Comparison of ENCODE assay signal across 19 cellular contexts in the genomic region with DNA sequence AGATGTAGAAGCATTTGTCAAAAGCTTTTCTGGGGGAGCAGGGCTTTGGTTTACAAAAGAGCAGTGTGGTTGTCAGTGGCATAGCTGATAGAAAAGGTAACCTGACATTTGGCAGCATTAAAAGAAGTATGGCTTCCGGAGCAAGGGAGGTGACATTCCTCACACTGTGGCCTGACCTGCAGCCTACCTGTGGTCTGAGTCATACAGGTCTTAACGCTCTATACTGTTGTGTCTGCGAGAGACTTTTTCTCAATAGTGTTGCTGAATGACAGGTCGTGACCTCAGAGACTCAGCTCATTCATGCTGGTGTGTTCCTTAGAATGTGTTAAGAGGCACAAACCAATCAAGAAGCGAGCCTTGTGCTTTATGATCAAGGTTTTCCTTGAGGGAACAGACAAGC. TPM values are rescaled to one million over a fixed set of nuclear protein-coding genes. Genes with fewer than 3 reads are reported as not detected.
DNase-seq lines count a peak whose midpoint lies in the region; ATAC-seq lines count a peak whose summit lies in the region.
"Had no signal": no experiment of that assay in that cellular context is flagged by ENCODE, and none has a peak within 500 bp of the region (broad histone marks: within the 10 kb centered on the region; RNA-seq: fewer than 3 reads in every experiment).

No MANE protein-coding gene starts in this region.

- peak; percentile 91 for ATAC-seq in esophagus mucosa
- no peak for ATAC-seq in GM21619 (IDR thresholded peaks at IDR 0.05; ENCODE audit: unreplicated experiment)

- H3K27ac ChIP-seq in angular gyrus (ENCODE audit: low read depth, low read length): peak overlapping the region; percentile 71
- H3K27ac ChIP-seq: KMS-11 had no signal

- in situ Hi-C loops in KBM-7 (cut with MboI; ENCODE audit: low pct_unique_long_range_greater_than_20kb, low sequenced_read_pairs): no loop called here

- DNase-seq in HT-29 (ENCODE audit: low spot score) (peak; percentile 72), renal cortical epithelial cell (ENCODE audit: low read depth) (peak; percentile 40), mucosa of gallbladder (ENCODE audit: low spot score) (no peak), KBM-7 (no peak)
- DNase-seq: AML-193, Caco-2, HCEC 1CT, MG63, NCI-H1092 treated with DMSO at 0.1 percent for 48 hours, NCI-H1694, NCI-H2107, NCI-H226, NCI-H526 treated with DMSO at 0.1 percent for 48 hours had no signal

RNA-seq across cellular contexts. Expression of a gene that starts 19.3 kb away (rescaled TPM):
- 59.1 and 60.3 TPM in 2 replicates for total RNA-seq in HT-29 (2014; rRNA removed; shearing (Covaris generic))
- total RNA-seq in esophagus mucosa: 108 TPM
- 24.7 and 33.1 TPM in 2 replicates for total RNA-seq in renal cortical epithelial cell
- 12.8 TPM for total RNA-seq in mucosa of gallbladder

RNA-seq across cellular contexts. Expression of a gene that starts 37.6 kb away (rescaled TPM):
- 4.1 and 10.2 TPM in 2 replicates for total RNA-seq in HT-29 (2014; rRNA removed; shearing (Covaris generic))
- total RNA-seq in esophagus mucosa (0.76 TPM), renal cortical epithelial cell (not detected in 2 replicates), mucosa of gallbladder (22.1 TPM)
- total RNA-seq: A673, OCI-LY7 had no signal

Comparison
In these comparisons a context has a peak if more than half of its experiments do, and no peak if none do; other contexts are left out.
1. DNase-seq: peak in HT-29 (single experiment) and renal cortical epithelial cell (single experiment); none in mucosa of gallbladder (single experiment) and KBM-7 (single experiment).